6 cellular contexts compared by ENCODE assay signal in genomic region chr19:1019980-1020867, GRCh38. TPM values are rescaled to one million over a fixed set of nuclear protein-coding genes. Genes with fewer than 3 reads are reported as not detected.
A peak's percentile ranks its signal among the peaks of the same experiment; 100 is the strongest.
DNase-seq lines count a peak whose midpoint lies in the region; ATAC-seq and TF ChIP-seq lines count a peak whose summit lies in the region.

No MANE protein-coding gene starts in this region.

- H3K9me3 Mint-ChIP-seq in IgD-negative memory B cell (no peaks in the 10 kb centered on the region), nephron progenitor cell (no peaks in the 10 kb centered on the region)

- no peaks in the 10 kb centered on the region for H3K27me3 Mint-ChIP-seq in IgD-negative memory B cell
- no peaks in the 10 kb centered on the region for H3K27me3 Mint-ChIP-seq in nephron progenitor cell (ENCODE audit: low read depth, poor library complexity)

- TF ChIP-seq CTCF in body of pancreas (IDR thresholded peaks at IDR 0.05) (no peak), nephron progenitor cell (IDR thresholded peaks at IDR 0.05) (no peak)

- H3K4me3 ChIP-seq in body of pancreas = peak overlapping the region; percentile 63 to 77

- no peaks in the 10 kb centered on the region for H3K36me3 ChIP-seq in body of pancreas (replicated peaks in 1 of 2; ENCODE audit: insufficient read depth in 1 of 2, low read depth in 2 of 2)

- H3K27me3 ChIP-seq in body of pancreas = no peaks in the 10 kb centered on the region

- ATAC-seq in body of pancreas = no peak

- intact Hi-C loops in body of pancreas (cut with DNase I) = no loop called here

- WGBS in body of pancreas, 2 donors = 0 to 1% methylated on average over 21 to 60 of the region's 60 CpGs

- H3K4me1 Mint-ChIP-seq in IgD-negative memory B cell = peaks cover 0 to 31% (median 22%) of the 10 kb centered on the region in 3 donors
- H3K4me1 Mint-ChIP-seq in nephron progenitor cell = peaks cover 40% of the 10 kb centered on the region

- H3K4me3 Mint-ChIP-seq in IgD-negative memory B cell (peak overlapping the region; percentile 86 to 96 (median 87)), nephron progenitor cell (peak overlapping the region; percentile 91)

- no peak for TF ChIP-seq POLR2A in body of pancreas (IDR thresholded peaks at IDR 0.05)

- no peaks in the 10 kb centered on the region for H3K9me3 ChIP-seq in body of pancreas

- H3K27ac ChIP-seq in body of pancreas = peak overlapping the region; percentile 81 to 97 (median 92)

- no peaks in the 10 kb centered on the region for H3K36me3 Mint-ChIP-seq in IgD-negative memory B cell
- no peaks in the 10 kb centered on the region for H3K36me3 Mint-ChIP-seq in nephron progenitor cell (ENCODE audit: low read depth)

- H3K27ac Mint-ChIP-seq in IgD-negative memory B cell = peak overlapping the region; percentile 76 to 99 (median 97)
- H3K27ac Mint-ChIP-seq in nephron progenitor cell = peak overlapping the region; percentile 78

- DNase-seq in body of pancreas = peak in 2 of 4 donors; percentile 31 to 42
- peak; percentile 50 for DNase-seq in nephron progenitor cell
- DNase-seq in SHP77 treated with DMSO at 0.1 percent for 48 hours (lab: John Stamatoyannopoulos, UW) = no peak
- DNase-seq in NCI-H2029 treated with DMSO at 0.1 percent for 48 hours (lab: John Stamatoyannopoulos, UW) = no peak
- no peak for DNase-seq in MV-4-11 (lab: John Stamatoyannopoulos, UW)

- H3K4me1 ChIP-seq in body of pancreas = peaks cover 62% of the 10 kb centered on the region

RNA-seq across cellular contexts. Expression of gene TMEM259, which starts 0.7 kb away (rescaled TPM):
- 82.6 TPM for polyA plus RNA-seq in IgD-negative memory B cell
- 100 to 1,000 TPM; 142 to 306 TPM for total RNA-seq in body of pancreas

RNA-seq across cellular contexts. Expression of gene RNU6-2, which starts 1.1 kb away (rescaled TPM):
- polyA plus RNA-seq in IgD-negative memory B cell = not detected
- total RNA-seq in body of pancreas = not detected

RNA-seq across cellular contexts. Expression of gene CNN2, which starts 6.2 kb away (rescaled TPM):
- 596 TPM for polyA plus RNA-seq in IgD-negative memory B cell
- 10 to 100 TPM; 30.7 to 42.5 TPM for total RNA-seq in body of pancreas

RNA-seq across cellular contexts. Expression of gene ABCA7, which starts 19.7 kb away (rescaled TPM):
- 21.4 TPM for polyA plus RNA-seq in IgD-negative memory B cell
- 10 to 100 TPM; 33.7 to 87.3 TPM for total RNA-seq in body of pancreas

RNA-seq across cellular contexts. Expression of gene GRIN3B, which starts 20.0 kb away (rescaled TPM):
- not detected for polyA plus RNA-seq in IgD-negative memory B cell
- under 1 TPM in 1 of 2 donors, not detected in 1; 0.26 TPM for total RNA-seq in body of pancreas
